Comparison of ENCODE assay signal across 13 cellular contexts in the genomic region with DNA sequence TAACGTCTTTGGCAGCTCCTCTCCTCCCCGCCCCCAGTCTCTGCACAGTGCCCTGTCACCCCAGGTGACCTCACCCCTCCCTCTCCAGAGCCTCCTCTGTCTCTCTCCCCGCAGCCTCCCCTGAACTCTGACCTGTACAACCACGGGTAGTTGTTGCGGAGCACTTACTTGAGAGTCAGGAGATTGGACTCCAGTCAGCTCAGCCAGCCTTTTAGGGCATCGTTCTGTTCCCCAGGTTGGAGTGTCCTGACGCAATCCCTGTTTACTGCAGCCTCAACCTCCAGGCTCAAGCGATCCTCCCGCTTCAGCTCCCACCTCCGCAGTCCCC.
DNase-seq lines count a peak whose midpoint lies in the region; ATAC-seq and TF ChIP-seq lines count a peak whose summit lies in the region.
"Had no signal": no experiment of that assay in that cellular context is flagged by ENCODE, and none has a peak within 500 bp of the region (broad histone marks: within the 10 kb centered on the region; RNA-seq: fewer than 3 reads in every experiment).

No MANE protein-coding gene starts in this region.

- TF ChIP-seq EP300 in transverse colon (IDR thresholded peaks at IDR 0.05; ENCODE audit: low read depth), result no peak

- in situ Hi-C loops in transverse colon (cut with MboI; ENCODE audit: low pct_ligation_motif_present in 1 of 4, low pct_unique_long_range_greater_than_20kb in 1 of 4, low sequenced_read_pairs in 3 of 4), result no loop called here

- 0 out of 2 replicates have a peak, but pooled peaks cover 6% of the 10 kb centered on the region for H3K4me1 ChIP-seq in iPS-20b (ENCODE audit: insufficient read depth, low read length)
- peaks cover 0 to 11% (median 4%) of the 10 kb centered on the region in 4 donors for H3K4me1 ChIP-seq in transverse colon

- H3K27ac ChIP-seq in iPS-20b (ENCODE audit: low read length), result no peak overlapping the region
- H3K27ac ChIP-seq in transverse colon, result no peak overlapping the region
- H3K27ac ChIP-seq: vagina had no signal

- ATAC-seq in activated T-cell treated with anti-CD3 and anti-CD28 coated beads, Interleukin-2, amount 50 U/mL, for 4 hours, result peak; percentile 55 to 74
- ATAC-seq in HG03520 (IDR thresholded peaks at IDR 0.05; ENCODE audit: unreplicated experiment), result no peak
- ATAC-seq: K562 had no signal

- peaks cover 9% of the 10 kb centered on the region for H3K4me1 Mint-ChIP-seq in activated T-cell treated with anti-CD3 and anti-CD28 coated beads, Interleukin-2, amount 50 U/mL, for 4 hours (ENCODE audit: low read depth)
- peaks cover 31% of the 10 kb centered on the region for H3K4me1 Mint-ChIP-seq in type B pancreatic cell (ENCODE audit: unreplicated experiment)

- H3K9me3 Mint-ChIP-seq in activated T-cell treated with anti-CD3 and anti-CD28 coated beads, Interleukin-2, amount 50 U/mL, for 4 hours, result no peaks in the 10 kb centered on the region
- peaks cover 4% of the 10 kb centered on the region for H3K9me3 Mint-ChIP-seq in type B pancreatic cell

- H3K36me3 ChIP-seq in iPS-20b (ENCODE audit: insufficient read depth, low read depth, low read length) (no peaks in the 10 kb centered on the region), transverse colon (no peaks in the 10 kb centered on the region)
- H3K36me3 ChIP-seq: HAP-1, vagina had no signal

- peak overlapping the region; percentile 66; the same call in 1 of the 2 replicates for H3K4me3 ChIP-seq in iPS-20b (ENCODE audit: low read length)
- H3K4me3 ChIP-seq in transverse colon, result no peak overlapping the region
- H3K4me3 ChIP-seq: K562 had no signal

- peak; percentile 23 for DNase-seq in activated T-cell treated with anti-CD3 and anti-CD28 coated beads, Interleukin-2, amount 50 U/mL, for 1 hour
- DNase-seq in activated T-cell treated with anti-CD3 and anti-CD28 coated beads for 4 hours, result no peak
- DNase-seq in activated T-cell treated with anti-CD3 and anti-CD28 coated beads, Interleukin-2, amount 50 U/mL, for 4 hours, result no peak
- no peak for DNase-seq in type B pancreatic cell (ENCODE audit: extremely low spot score, unreplicated experiment)
- DNase-seq in transverse colon, result no peak
- DNase-seq in germinal center (ENCODE audit: low spot score), result no peak
- DNase-seq: NCI-H2029 had no signal

- no peak for TF ChIP-seq CTCF in type B pancreatic cell (conservative IDR thresholded peaks at IDR 0.05)
- no peak for TF ChIP-seq CTCF in transverse colon (IDR thresholded peaks at IDR 0.05)

- peak overlapping the region; percentile 60 for H3K4me3 Mint-ChIP-seq in activated T-cell treated with anti-CD3 and anti-CD28 coated beads, Interleukin-2, amount 50 U/mL, for 4 hours
- H3K4me3 Mint-ChIP-seq in type B pancreatic cell, result peak overlapping the region; percentile 72

- H3K27me3 ChIP-seq in iPS-20b (ENCODE audit: insufficient read depth, low read length), result peaks cover 23% of the 10 kb centered on the region
- peaks cover 27% of the 10 kb centered on the region for H3K27me3 ChIP-seq in transverse colon
- H3K27me3 ChIP-seq: vagina had no signal

- H3K27me3 Mint-ChIP-seq in activated T-cell treated with anti-CD3 and anti-CD28 coated beads, Interleukin-2, amount 50 U/mL, for 4 hours (ENCODE audit: low read depth), result peaks cover 21% of the 10 kb centered on the region
- H3K27me3 Mint-ChIP-seq in type B pancreatic cell, result peaks cover 6% of the 10 kb centered on the region

- no peak for TF ChIP-seq POLR2A in transverse colon (IDR thresholded peaks at IDR 0.05)

- intact Hi-C loops in transverse colon (cut with DNase I; ENCODE audit: low total_unique reads), result no loop called here

- no peaks in the 10 kb centered on the region for H3K36me3 Mint-ChIP-seq in activated T-cell treated with anti-CD3 and anti-CD28 coated beads, Interleukin-2, amount 50 U/mL, for 4 hours (ENCODE audit: insufficient read depth)
- H3K36me3 Mint-ChIP-seq in type B pancreatic cell, result no peaks in the 10 kb centered on the region
- H3K36me3 Mint-ChIP-seq: naive B cell had no signal

- H3K9me3 ChIP-seq in iPS-20b (ENCODE audit: insufficient read depth, low read depth, low read length) (no peaks in the 10 kb centered on the region), transverse colon (no peaks in the 10 kb centered on the region)
- H3K9me3 ChIP-seq: HAP-1, vagina had no signal

- 49 to 55% methylated on average over 7 to 10 of the region's 10 CpGs for WGBS in transverse colon (ENCODE audit: low coverage in 1 of 2), 2 donors

- H3K27ac Mint-ChIP-seq in type B pancreatic cell, result no peak overlapping the region

- no peak overlapping the region for H3K9ac ChIP-seq in iPS-20b (ENCODE audit: low read depth, low read length)
